20 cellular contexts compared by ENCODE assay signal in genomic region chr14:99936056-99936455, GRCh38.
DNase-seq lines count a peak whose midpoint lies in the region; FAIRE-seq and TF ChIP-seq lines count a peak whose summit lies in the region.
"Had no signal": no experiment of that assay in that cellular context is flagged by ENCODE, and none has a peak within 500 bp of the region (broad histone marks: within the 10 kb centered on the region; RNA-seq: fewer than 3 reads in every experiment).

No MANE protein-coding gene starts in this region.

- peaks cover 3 to 7% of the 10 kb centered on the region in 2 experiments for H3K4me1 ChIP-seq in trophoblast cell (ENCODE audit: control insufficient read depth in 1 of 2, insufficient read depth in 2 of 2, low read length in 2 of 2)

- H3K79me1 ChIP-seq in trophoblast cell (ENCODE audit: low read length) = no peaks in the 10 kb centered on the region

- no peak overlapping the region for H3K27ac ChIP-seq in trophoblast cell (ENCODE audit: low read depth, low read length)
- H3K27ac ChIP-seq: HL-60 had no signal

- no peak overlapping the region for H3K27ac Mint-ChIP-seq in activated CD4-positive, alpha-beta T cell treated with anti-CD3 and anti-CD28 coated beads, Interleukin-2, amount 10 ng/mL, durations not matched to agents 7 days and 5 days
- H3K27ac Mint-ChIP-seq: HFFc6 had no signal

- H3K36me3 Mint-ChIP-seq in activated CD4-positive, alpha-beta T cell treated with anti-CD3 and anti-CD28 coated beads, Interleukin-2, amount 10 ng/mL, durations not matched to agents 7 days and 5 days (ENCODE audit: low read depth) = no peaks in the 10 kb centered on the region

- TF ChIP-seq CTCF in astrocyte of the cerebellum (IDR thresholded peaks at IDR 0.05; ENCODE audit: low read depth, low read length, missing control alignments) = no peak

- H3K14ac ChIP-seq in trophoblast cell (ENCODE audit: low read length) = no peak overlapping the region

- no peak overlapping the region for H4K91ac ChIP-seq in trophoblast cell (ENCODE audit: low read depth, low read length)

- H3K4me3 ChIP-seq in astrocyte of the cerebellum (ENCODE audit: low read depth, low read length) = no peak overlapping the region
- no peak overlapping the region for H3K4me3 ChIP-seq in trophoblast cell (ENCODE audit: low read depth, low read length)

- H2AK5ac ChIP-seq in trophoblast cell (ENCODE audit: low read length) = no peak overlapping the region

- no peaks in the 10 kb centered on the region for H3K4me1 Mint-ChIP-seq in activated CD4-positive, alpha-beta T cell treated with anti-CD3 and anti-CD28 coated beads, Interleukin-2, amount 10 ng/mL, durations not matched to agents 7 days and 5 days

- H2BK120ac ChIP-seq in trophoblast cell (ENCODE audit: insufficient read depth, low read length, poor library complexity) = no peak overlapping the region

- CTCF ChIA-PET in activated CD4-positive, alpha-beta T cell treated with anti-CD3 and anti-CD28 coated beads, Interleukin-2, amount 10 ng/mL, durations not matched to agents 7 days and 5 days (lab: Charles Lee) = interaction anchor here (1.0 kb wide), 1 partner anchor 46 kb away, joined by 11 read pairs; no protein-coding TSS in a partner anchor

- H3K9me3 Mint-ChIP-seq in activated CD4-positive, alpha-beta T cell treated with anti-CD3 and anti-CD28 coated beads, Interleukin-2, amount 10 ng/mL, durations not matched to agents 7 days and 5 days = no peaks in the 10 kb centered on the region
- H3K9me3 Mint-ChIP-seq: HFFc6 had no signal

- H4K12ac ChIP-seq in trophoblast cell (ENCODE audit: low read depth, low read length) = no peak overlapping the region

- H2AFZ ChIP-seq in trophoblast cell (ENCODE audit: insufficient read depth, low read length, poor library complexity) = no peak overlapping the region

- POLR2A ChIA-PET in activated CD4-positive, alpha-beta T cell treated with anti-CD3 and anti-CD28 coated beads, Interleukin-2, amount 10 ng/mL, durations not matched to agents 7 days and 5 days (lab: Charles Lee) = no interaction called here

- no peak overlapping the region for H2BK12ac ChIP-seq in trophoblast cell (ENCODE audit: low read length)

- no peak overlapping the region for H4K8ac ChIP-seq in trophoblast cell (ENCODE audit: low read depth, low read length)

- in situ Hi-C loops in astrocyte of the cerebellum (cut with HindIII; ENCODE audit: low sequenced_read_pairs) = no loop called here

- H3K4ac ChIP-seq in trophoblast cell (ENCODE audit: low read depth, low read length) = no peak overlapping the region

- no peak overlapping the region for H2BK5ac ChIP-seq in trophoblast cell (ENCODE audit: low read depth, low read length, poor library complexity)

- no peaks in the 10 kb centered on the region for H3K9me3 ChIP-seq in trophoblast cell (ENCODE audit: insufficient read depth, low read depth, low read length)

- H3K36me3 ChIP-seq in trophoblast cell (ENCODE audit: control insufficient read depth in 1 of 2, insufficient read depth in 2 of 2, low read length in 2 of 2) = peaks cover 2 to 5% of the 10 kb centered on the region in 2 experiments

- no peak overlapping the region for H3K18ac ChIP-seq in trophoblast cell (ENCODE audit: low read length)

- FAIRE-seq in H54 (lab: Jason Lieb, UNC) = no peak
- FAIRE-seq in GM12892 (lab: Jason Lieb, UNC) = no peak
- FAIRE-seq: A204.1 had no signal

- no peak overlapping the region for H3K23ac ChIP-seq in trophoblast cell (ENCODE audit: low read length)

- WGBS in trophoblast cell (ENCODE audit: extremely low coverage, insufficient coverage, insufficient read length) = no CpG with 5 or more reads among the region's 16 CpGs

- no peak overlapping the region for H3K9ac ChIP-seq in trophoblast cell (ENCODE audit: low read length)

- TF ChIP-seq POLR2A in H54 (IDR thresholded peaks at IDR 0.05; ENCODE audit: low read depth, low read length) (no peak), GM12892 (IDR thresholded peaks at IDR 0.05; ENCODE audit: low read depth, low read length) (no peak)

- H3K79me2 ChIP-seq in trophoblast cell (ENCODE audit: control insufficient read depth, insufficient read depth, low read length, poor library complexity) = no peaks in the 10 kb centered on the region

- no peaks in the 10 kb centered on the region for H3K27me3 Mint-ChIP-seq in activated CD4-positive, alpha-beta T cell treated with anti-CD3 and anti-CD28 coated beads, Interleukin-2, amount 10 ng/mL, durations not matched to agents 7 days and 5 days

- no peak overlapping the region for H3K4me3 Mint-ChIP-seq in activated CD4-positive, alpha-beta T cell treated with anti-CD3 and anti-CD28 coated beads, Interleukin-2, amount 10 ng/mL, durations not matched to agents 7 days and 5 days
- H3K4me3 Mint-ChIP-seq: HFFc6 had no signal

- DNase-seq in 8988T (peak; percentile 47), H54 (ENCODE audit: insufficient read length, low spot score) (peak; percentile 30), astrocyte of the cerebellum (ENCODE audit: low read depth) (peak; percentile 50), trophoblast cell (peak; percentile 70 to 88), GM12892 (ENCODE audit: insufficient read length) (no peak), NAMALWA (ENCODE audit: low spot score) (no peak), NCI-H2196 treated with DMSO at 0.1 percent for 48 hours (lab: John Stamatoyannopoulos, UW; ENCODE audit: unreplicated experiment) (no peak)
- DNase-seq in activated CD4-positive, alpha-beta T cell treated with anti-CD3 and anti-CD28 coated beads, Interleukin-2, amount 10 ng/mL, durations not matched to agents 7 days and 5 days = no peak
- DNase-seq: Calu3, GDM1, GOT3, HFFc6, KBM-7, NCI-H1092, NCI-H1694, NCI-H446, NCI-H748 treated with DMSO at 0.1 percent for 48 hours, Right ventricle myocardium superior had no signal

- H3K27me3 ChIP-seq in trophoblast cell (ENCODE audit: insufficient read depth, low read length) = no peaks in the 10 kb centered on the region

- no peak overlapping the region for H3K4me2 ChIP-seq in trophoblast cell (ENCODE audit: low read length)

Comparison
In these comparisons a context has a peak if more than half of its experiments do, and no peak if none do; other contexts are left out.
1. DNase-seq: peak in 8988T (single experiment), H54 (single experiment), astrocyte of the cerebellum (single experiment) and trophoblast cell (2 of 2); none in activated CD4-positive, alpha-beta T cell treated with anti-CD3 and anti-CD28 coated beads, Interleukin-2, amount 10 ng/mL, durations not matched to agents 7 days and 5 days (single experiment), GM12892 (single experiment), NAMALWA (single experiment) and NCI-H2196 treated with DMSO at 0.1 percent for 48 hours (single experiment).